ENCODE assay signal across 10 cellular contexts in genomic region chr14:77554207-77554606, GRCh38. TPM values are rescaled to one million over a fixed set of nuclear protein-coding genes. Genes with fewer than 3 reads are reported as not detected.
DNase-seq lines count a peak whose midpoint lies in the region; ATAC-seq and TF ChIP-seq lines count a peak whose summit lies in the region.
"Had no signal": no experiment of that assay in that cellular context is flagged by ENCODE, and none has a peak within 500 bp of the region (broad histone marks: within the 10 kb centered on the region; RNA-seq: fewer than 3 reads in every experiment).

No MANE protein-coding gene starts in this region.

- peak; percentile 70 for ATAC-seq in GM21619 (IDR thresholded peaks at IDR 0.05; ENCODE audit: unreplicated experiment)
- ATAC-seq in naive B cell (ENCODE audit: low read depth in 2 of 2), result peak in 1 of 2 donors; percentile 45
- ATAC-seq: esophagus mucosa had no signal

- H3K4me1 Mint-ChIP-seq in naive B cell, result peaks cover 0 to 23% (median 5%) of the 10 kb centered on the region in 3 donors

- peak overlapping the region in 4 of 6 donors; percentile 40 to 78 (median 72) for H3K27ac Mint-ChIP-seq in naive B cell

- no peaks in the 10 kb centered on the region for H3K9me3 Mint-ChIP-seq in naive B cell

- H3K27me3 Mint-ChIP-seq in naive B cell, result no peaks in the 10 kb centered on the region

- H3K4me3 Mint-ChIP-seq in naive B cell, result peak overlapping the region in 4 of 8 donors; percentile 29 to 77 (median 40)

- in situ Hi-C loops in GM13977 (cut with MboI; ENCODE audit: low pct_unique_long_range_greater_than_20kb, low sequenced_read_pairs, unreplicated experiment), result no loop called here

- DNase-seq in SIG-M5 treated with dmso at 0.1 percent for 504 hours (lab: John Stamatoyannopoulos, UW; ENCODE audit: unreplicated experiment) (peak; percentile 33), SIG-M5 (lab: John Stamatoyannopoulos, UW) (no peak), NAMALWA (ENCODE audit: low spot score) (peak; percentile 59), naive B cell (no peak), amygdala (lab: John Stamatoyannopoulos, UW) (no peak), NCI-H82 treated with DMSO at 0.1 percent for 48 hours (lab: John Stamatoyannopoulos, UW; ENCODE audit: unreplicated experiment) (no peak), GM13977 (ENCODE audit: low spot score) (no peak)
- DNase-seq: NCI-H1417 treated with DMSO at 0.1 percent for 48 hours had no signal

- no peak for TF ChIP-seq CTCF in GM13977 (IDR thresholded peaks at IDR 0.05; ENCODE audit: extremely low read depth, insufficient read depth, missing control alignments)

- H3K36me3 Mint-ChIP-seq in naive B cell, result peaks cover 0 to 13% of the 10 kb centered on the region in 2 donors

RNA-seq across cellular contexts. Expression of gene ISM2, which starts 55.6 kb away (rescaled TPM):
- under 1 TPM in 1 of 6 donors, not detected in 5; 0.57 TPM for polyA plus RNA-seq in naive B cell (ENCODE audit: low read depth in 6 of 6)

Comparison
In these comparisons a context has a peak if more than half of its experiments do, and no peak if none do; other contexts are left out.
1. DNase-seq: peak in SIG-M5 treated with dmso at 0.1 percent for 504 hours (single experiment) and NAMALWA (single experiment); none in SIG-M5 (single experiment), naive B cell (single experiment), amygdala (0 of 56), NCI-H82 treated with DMSO at 0.1 percent for 48 hours (single experiment) and GM13977 (single experiment).